ENCODE assay signal across 19 cellular contexts in genomic region chr3:146746190-146746589, GRCh38.
DNase-seq lines count a peak whose midpoint lies in the region; TF ChIP-seq lines count a peak whose summit lies in the region.
"Had no signal": no experiment of that assay in that cellular context is flagged by ENCODE, and none has a peak within 500 bp of the region (broad histone marks: within the 10 kb centered on the region; RNA-seq: fewer than 3 reads in every experiment).

No MANE protein-coding gene starts in this region.

- H3K4me1 ChIP-seq in skeletal muscle satellite cell (ENCODE audit: control insufficient read depth, insufficient read depth, low read length): peaks cover 41% of the 10 kb centered on the region
- H3K4me1 ChIP-seq: parathyroid adenoma had no signal

- H3K36me3 ChIP-seq in SK-N-MC (ENCODE audit: insufficient read depth, low read length) (peaks cover 3% of the 10 kb centered on the region; the same call in 1 of the 2 replicates), skeletal muscle satellite cell (ENCODE audit: insufficient read depth, low read length) (no peaks in the 10 kb centered on the region)
- H3K36me3 ChIP-seq: thoracic aorta had no signal

- in situ Hi-C loops in ACHN (cut with HindIII; ENCODE audit: low pct_ligation_motif_present, low pct_unique_long_range_greater_than_20kb, low sequenced_read_pairs): no loop called here

- H3K9me3 ChIP-seq in SK-N-MC (ENCODE audit: low read depth, low read length) (peaks cover 5% of the 10 kb centered on the region; the same call in 1 of the 2 replicates), skeletal muscle satellite cell (replicated peaks; ENCODE audit: low read length) (no peaks in the 10 kb centered on the region)
- H3K9me3 ChIP-seq: thoracic aorta had no signal

- no peaks in the 10 kb centered on the region for H3K27me3 ChIP-seq in skeletal muscle satellite cell (ENCODE audit: control insufficient read depth, insufficient read depth, low read length)

- DNase-seq in GM04504 (ENCODE audit: low read depth) (peak; percentile 26), SK-N-MC (ENCODE audit: low read depth, low spot score) (peak; percentile 94), fibroblast of mammary gland (ENCODE audit: low read depth) (peak; percentile 55), ACHN (no peak), SKM-1 treated with dmso at 0.1 percent for 144 hours (lab: John Stamatoyannopoulos, UW; ENCODE audit: unreplicated experiment) (no peak)
- no peak for DNase-seq in effector CD8-positive, alpha-beta T cell (lab: John Stamatoyannopoulos, UW)
- DNase-seq: activated CD4-positive, alpha-beta T cell treated with anti-CD3 and anti-CD28 coated beads, Interleukin-2, amount 50 U/mL, for 1 hour; activated naive CD4-positive, alpha-beta T cell treated with anti-CD3 and anti-CD28 coated beads, Interleukin-2, amount 50 U/mL, for 16 hours; activated T-cell treated with anti-CD3 and anti-CD28 coated beads for 4 hours; effector memory CD4-positive, alpha-beta T cell; naive B cell; NCI-H1436 treated with DMSO at 0.1 percent for 48 hours; NCI-H774; T-cell had no signal

- peak overlapping the region; percentile 45; the same call in 1 of the 2 replicates for H3K27ac ChIP-seq in SK-N-MC
- H3K27ac ChIP-seq: C4-2B, parathyroid adenoma, thoracic aorta had no signal

- no peak for TF ChIP-seq CTCF in fibroblast of mammary gland (conservative IDR thresholded peaks at IDR 0.05; ENCODE audit: control insufficient read depth, insufficient read depth, low read depth, low read length)

- no peak overlapping the region for H3K9ac ChIP-seq in SK-N-MC (ENCODE audit: insufficient read length)
- peak overlapping the region; percentile 60 for H3K9ac ChIP-seq in skeletal muscle satellite cell (ENCODE audit: low read depth, low read length)
- H3K9ac ChIP-seq: parathyroid adenoma had no signal

- peak overlapping the region; percentile 29 for H3K4me3 ChIP-seq in SK-N-MC
- H3K4me3 ChIP-seq in fibroblast of mammary gland (ENCODE audit: control insufficient read depth, low read depth, low read length): no peak overlapping the region
- no peak overlapping the region for H3K4me3 ChIP-seq in skeletal muscle satellite cell (ENCODE audit: low read length)
- H3K4me3 ChIP-seq: smooth muscle cell, thoracic aorta had no signal

- H3K4me2 ChIP-seq in skeletal muscle satellite cell (ENCODE audit: low read length): peak overlapping the region; percentile 57
- H3K4me2 ChIP-seq: smooth muscle cell had no signal

Comparison
In these comparisons a context has a peak if more than half of its experiments do, and no peak if none do; other contexts are left out.
1. DNase-seq: peak in GM04504 (single experiment), SK-N-MC (single experiment) and fibroblast of mammary gland (single experiment); none in effector CD8-positive, alpha-beta T cell (single experiment), ACHN (single experiment) and SKM-1 treated with dmso at 0.1 percent for 144 hours (single experiment).